Comparison of ENCODE assay signal across 1 cellular context in genomic region chr10:72719941-72720592, GRCh38.
TF ChIP-seq lines count a peak whose summit lies in the region.

No MANE protein-coding gene starts in this region.

TF ChIP-seq in K562, 482 proteins besides CTCF, POLR2A, EP300 and RAD21:
- peak; percentile 16; the same call in 1 of the 2 replicates for TF ChIP-seq JUND (IDR thresholded peaks at IDR 0.05; ENCODE audit: borderline replicate concordance, low read depth, low read length)
- no peak for TF ChIP-seq JUND (tag; IDR thresholded peaks at IDR 0.05; ENCODE audit: borderline replicate concordance, low read depth, low read length)
- peak; percentile 49; the same call in 1 of the 2 replicates for TF ChIP-seq FOSL1 (tag; conservative IDR thresholded peaks at IDR 0.05)
- no peak for TF ChIP-seq ZNF239 (CRISPR knock-in tag; IDR thresholded peaks at IDR 0.05)
